In genomic region chr11:7165911-7166310, GRCh38 we compare ENCODE assay signal across 23 cellular contexts.
DNase-seq lines count a peak whose midpoint lies in the region; TF ChIP-seq lines count a peak whose summit lies in the region.
"Had no signal": no experiment of that assay in that cellular context is flagged by ENCODE, and none has a peak within 500 bp of the region (broad histone marks: within the 10 kb centered on the region; RNA-seq: fewer than 3 reads in every experiment).

No MANE protein-coding gene starts in this region.

- H3F3A ChIP-seq in neural progenitor cell (ENCODE audit: low read depth), result peaks cover 5% of the 10 kb centered on the region

- H3K4me1 Mint-ChIP-seq in neural progenitor cell, result no peaks in the 10 kb centered on the region
- H3K4me1 Mint-ChIP-seq: memory B cell had no signal

- TF ChIP-seq CTCF in neural progenitor cell (IDR thresholded peaks at IDR 0.05), result no peak

- no peaks in the 10 kb centered on the region for H3K79me2 ChIP-seq in neural progenitor cell (ENCODE audit: low read depth)

- H3K36me3 Mint-ChIP-seq in neural progenitor cell, result no peaks in the 10 kb centered on the region
- H3K36me3 Mint-ChIP-seq: memory B cell had no signal

- H3K36me3 ChIP-seq in neural progenitor cell, result no peaks in the 10 kb centered on the region
- H3K36me3 ChIP-seq: adrenal gland, brain microvascular endothelial cell, Peyer's patch, SJCRH30 had no signal

- no peaks in the 10 kb centered on the region for H3K27me3 Mint-ChIP-seq in neural progenitor cell (ENCODE audit: insufficient read depth, low read depth)

- H3K4me1 ChIP-seq in neural progenitor cell, result peaks cover 28% of the 10 kb centered on the region
- H3K4me1 ChIP-seq: adrenal gland, Peyer's patch, SJCRH30 had no signal

- H3K27ac Mint-ChIP-seq in neural progenitor cell, result no peak overlapping the region
- H3K27ac Mint-ChIP-seq: memory B cell had no signal

- H3K27ac ChIP-seq in neural progenitor cell, result no peak overlapping the region
- H3K27ac ChIP-seq: adrenal gland, brain microvascular endothelial cell, Peyer's patch, SJCRH30 had no signal

- H3K9ac ChIP-seq in neural progenitor cell, result no peak overlapping the region

- peak overlapping the region; percentile 71 for H2AFZ ChIP-seq in neural progenitor cell (replicated peaks)

- no peaks in the 10 kb centered on the region for H4K20me1 ChIP-seq in neural progenitor cell (ENCODE audit: low read depth)

- no peaks in the 10 kb centered on the region for H3K9me3 Mint-ChIP-seq in neural progenitor cell
- H3K9me3 Mint-ChIP-seq: activated T-cell treated with anti-CD3 and anti-CD28 coated beads, Interleukin-2, amount 50 U/mL, for 4 hours; memory B cell had no signal

- H3K9me3 ChIP-seq in neural progenitor cell (ENCODE audit: low read depth), result no peaks in the 10 kb centered on the region
- H3K9me3 ChIP-seq: adrenal gland, Peyer's patch, SJCRH30 had no signal

- no peak overlapping the region for H3K4me3 ChIP-seq in neural progenitor cell
- H3K4me3 ChIP-seq: adrenal gland, Peyer's patch, SJCRH30 had no signal

- H3K4me3 Mint-ChIP-seq in neural progenitor cell, result no peak overlapping the region
- H3K4me3 Mint-ChIP-seq: activated T-cell treated with anti-CD3 and anti-CD28 coated beads, Interleukin-2, amount 50 U/mL, for 4 hours; memory B cell had no signal

- DNase-seq in NCI-H146 (lab: John Stamatoyannopoulos, UW), result peak; percentile 1
- no peak for DNase-seq in NCI-H146 treated with DMSO at 0.1 percent for 48 hours (lab: John Stamatoyannopoulos, UW; ENCODE audit: unreplicated experiment)
- peak; percentile 13 for DNase-seq in NCI-H1105 (lab: John Stamatoyannopoulos, UW)
- DNase-seq in NCI-H82 treated with DMSO at 0.1 percent for 48 hours (lab: John Stamatoyannopoulos, UW; ENCODE audit: unreplicated experiment), result peak; percentile 60
- peak; percentile 29 for DNase-seq in neural progenitor cell (ENCODE audit: low spot score)
- no peak for DNase-seq in NAMALWA (ENCODE audit: low spot score)
- no peak for DNase-seq in DMS153 (lab: John Stamatoyannopoulos, UW)
- no peak for DNase-seq in KG1 (lab: John Stamatoyannopoulos, UW)
- DNase-seq: activated naive CD4-positive, alpha-beta T cell; activated T-cell treated with anti-CD3 and anti-CD28 coated beads, Interleukin-2, amount 50 U/mL, for 4 hours; adrenal gland; brain microvascular endothelial cell; DMS79; effector CD8-positive, alpha-beta T cell; GOT3; left colon; NCI-H1436; NK-92 treated with Interleukin-12 subunit alpha and Interleukin-12 subunit beta, amount 100 ng/mL, for 24 hours; nucleus accumbens; Peyer's patch; stimulated activated CD4-positive, alpha-beta T cell treated with anti-CD3 and anti-CD28 coated beads, Interleukin-1b, Interleukin-23, amount 100 ng/mL, for 48 hours had no signal

- peaks cover 8% of the 10 kb centered on the region for H3K27me3 ChIP-seq in neural progenitor cell
- H3K27me3 ChIP-seq: adrenal gland, brain microvascular endothelial cell, Peyer's patch, SJCRH30 had no signal

- peak overlapping the region; percentile 37 for H3K4me2 ChIP-seq in neural progenitor cell

Comparison
In these comparisons a context has a peak if more than half of its experiments do, and no peak if none do; other contexts are left out.
1. DNase-seq: peak in NCI-H146 (single experiment), NCI-H1105 (single experiment), NCI-H82 treated with DMSO at 0.1 percent for 48 hours (single experiment) and neural progenitor cell (single experiment); none in NCI-H146 treated with DMSO at 0.1 percent for 48 hours (single experiment), NAMALWA (single experiment), DMS153 (single experiment) and KG1 (single experiment).